9 cellular contexts compared by ENCODE assay signal in the genomic region with DNA sequence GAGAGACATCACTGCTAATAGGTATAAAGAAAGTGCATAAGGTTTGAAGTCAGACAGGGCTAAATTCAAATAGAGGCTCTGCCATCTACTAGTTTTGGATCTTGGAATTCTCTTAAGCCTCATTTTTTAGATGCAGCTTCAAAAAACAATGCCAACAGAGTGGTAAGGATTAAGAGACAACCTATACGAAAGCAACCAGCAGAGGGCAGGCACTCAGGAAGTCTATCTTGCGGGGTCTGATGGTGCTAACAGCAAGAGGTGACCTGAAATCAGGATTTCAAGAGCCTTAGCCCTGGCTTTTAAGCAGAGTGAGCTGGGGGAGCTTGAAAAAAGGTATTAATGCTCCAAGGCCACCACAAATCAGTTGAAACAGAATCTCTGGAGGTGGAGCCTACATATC. TPM values are rescaled to one million over a fixed set of nuclear protein-coding genes. Genes with fewer than 3 reads are reported as not detected.
DNase-seq lines count a peak whose midpoint lies in the region; ATAC-seq and TF ChIP-seq lines count a peak whose summit lies in the region.
"Had no signal": no experiment of that assay in that cellular context is flagged by ENCODE, and none has a peak within 500 bp of the region (broad histone marks: within the 10 kb centered on the region; RNA-seq: fewer than 3 reads in every experiment).

No MANE protein-coding gene starts in this region.

- in situ Hi-C loops in Panc1 (cut with HindIII; ENCODE audit: low pct_unique_long_range_greater_than_20kb, low sequenced_read_pairs): no loop called here

- no peak overlapping the region for H2AFZ ChIP-seq in parathyroid adenoma

- H3K9me3 Mint-ChIP-seq in CD14-positive monocyte: no peaks in the 10 kb centered on the region
- H3K9me3 Mint-ChIP-seq in activated T-helper 1 cell treated with anti-CD3 and anti-CD28 coated beads, Interleukin-12 subunit alpha, Interleukin-12 subunit beta, Interleukin-2, Interleukin-4 antibody, amounts not matched to agents 30 ng/mL and 10 ng/mL and 1 ng/mL, durations not matched to agents 14 hours and 24 hours and 36 hours: no peaks in the 10 kb centered on the region

- no peaks in the 10 kb centered on the region for H3K36me3 ChIP-seq in Panc1 (ENCODE audit: control insufficient read depth, insufficient read depth, low read length)
- peaks cover 0 to 13% of the 10 kb centered on the region in 2 donors for H3K36me3 ChIP-seq in gastroesophageal sphincter
- H3K36me3 ChIP-seq in parathyroid adenoma (ENCODE audit: control insufficient read depth, insufficient read depth, low read length): no peaks in the 10 kb centered on the region

- POLR2A ChIA-PET in HEK293T (lab: Yijun Ruan, JAX): no interaction called here
- POLR2A ChIA-PET in Panc1 (lab: Charles Lee): no interaction called here

- no peak for TF ChIP-seq EP300 in gastroesophageal sphincter (IDR thresholded peaks at IDR 0.05)

- no peaks in the 10 kb centered on the region for H3K9me3 ChIP-seq in Panc1 (ENCODE audit: control insufficient read depth, insufficient read depth, low read depth, low read length)
- no peaks in the 10 kb centered on the region for H3K9me3 ChIP-seq in gastroesophageal sphincter
- no peaks in the 10 kb centered on the region for H3K9me3 ChIP-seq in parathyroid adenoma (ENCODE audit: control insufficient read depth, low read length)

- intact Hi-C loops in CD14-positive monocyte (cut with micrococcal nuclease): loop anchor here in 1 of 2 donors (2.0 kb wide), 1 partner anchor 245 kb away; no protein-coding TSS in a partner anchor
- intact Hi-C loops in Panc1 (cut with micrococcal nuclease; ENCODE audit: unreplicated experiment): loop anchor here (2.0 kb wide), 1 partner anchor 245 kb away; no protein-coding TSS in a partner anchor
- intact Hi-C loops in activated T-helper 1 cell treated with anti-CD3 and anti-CD28 coated beads, Interleukin-12 subunit alpha, Interleukin-12 subunit beta, Interleukin-2, Interleukin-4 antibody, amounts not matched to agents 30 ng/mL and 10 ng/mL and 1 ng/mL, durations not matched to agents 14 hours and 24 hours and 36 hours (cut with micrococcal nuclease): loop anchor here (1.0 to 5.0 kb wide), 5 partner anchors 105 to 282 kb away; no protein-coding TSS in a partner anchor

- no peak overlapping the region for H3K27ac Mint-ChIP-seq in CD14-positive monocyte
- H3K27ac Mint-ChIP-seq in activated T-helper 1 cell treated with anti-CD3 and anti-CD28 coated beads, Interleukin-12 subunit alpha, Interleukin-12 subunit beta, Interleukin-2, Interleukin-4 antibody, amounts not matched to agents 30 ng/mL and 10 ng/mL and 1 ng/mL, durations not matched to agents 14 hours and 24 hours and 36 hours: no peak overlapping the region

- H3K27me3 ChIP-seq in Panc1 (ENCODE audit: control insufficient read depth, insufficient read depth, low read length): no peaks in the 10 kb centered on the region
- no peaks in the 10 kb centered on the region for H3K27me3 ChIP-seq in gastroesophageal sphincter
- H3K27me3 ChIP-seq in parathyroid adenoma (ENCODE audit: control insufficient read depth, insufficient read depth, low read length): no peaks in the 10 kb centered on the region

- no peaks in the 10 kb centered on the region for H3K79me2 ChIP-seq in parathyroid adenoma

- peak; percentile 70 for TF ChIP-seq CTCF in CD14-positive monocyte (IDR thresholded peaks at IDR 0.05)
- TF ChIP-seq CTCF in Panc1 (IDR thresholded peaks at IDR 0.05): peak; percentile 78
- TF ChIP-seq CTCF in gastroesophageal sphincter (IDR thresholded peaks at IDR 0.05): peak; percentile 21 to 60 (median 44)
- TF ChIP-seq CTCF in parathyroid adenoma (IDR thresholded peaks at IDR 0.05): peak; percentile 45

- TF ChIP-seq POLR2A in gastroesophageal sphincter (IDR thresholded peaks at IDR 0.05): no peak

- H3K27me3 Mint-ChIP-seq in CD14-positive monocyte (ENCODE audit: low read depth in 3 of 3): no peaks in the 10 kb centered on the region
- H3K27me3 Mint-ChIP-seq in activated T-helper 1 cell treated with anti-CD3 and anti-CD28 coated beads, Interleukin-12 subunit alpha, Interleukin-12 subunit beta, Interleukin-2, Interleukin-4 antibody, amounts not matched to agents 30 ng/mL and 10 ng/mL and 1 ng/mL, durations not matched to agents 14 hours and 24 hours and 36 hours (ENCODE audit: insufficient read depth): no peaks in the 10 kb centered on the region

- H3K4me3 Mint-ChIP-seq in CD14-positive monocyte: no peak overlapping the region
- H3K4me3 Mint-ChIP-seq in activated T-helper 1 cell treated with anti-CD3 and anti-CD28 coated beads, Interleukin-12 subunit alpha, Interleukin-12 subunit beta, Interleukin-2, Interleukin-4 antibody, amounts not matched to agents 30 ng/mL and 10 ng/mL and 1 ng/mL, durations not matched to agents 14 hours and 24 hours and 36 hours: no peak overlapping the region

- ATAC-seq in Panc1 (peak; percentile 85), gastroesophageal sphincter (no peak), HG02840 (IDR thresholded peaks at IDR 0.05; ENCODE audit: low FRiP score, unreplicated experiment) (no peak)

- H3K4me3 ChIP-seq in Panc1 (ENCODE audit: low read depth in 2 of 2, low read length in 2 of 2) (no peak overlapping the region), gastroesophageal sphincter (no peak overlapping the region), parathyroid adenoma (ENCODE audit: low read depth, low read length) (no peak overlapping the region)

- 10 to 32% methylated on average over 2 of the region's 2 CpGs for WGBS in gastroesophageal sphincter (ENCODE audit: low coverage in 1 of 2), 2 donors

- peak overlapping the region; percentile 53 for H3K27ac ChIP-seq in Panc1 (ENCODE audit: low read length)
- no peak overlapping the region for H3K27ac ChIP-seq in gastroesophageal sphincter
- no peak overlapping the region for H3K27ac ChIP-seq in parathyroid adenoma

- H3K4me1 Mint-ChIP-seq in CD14-positive monocyte: peaks cover 11% of the 10 kb centered on the region
- peaks cover 27% of the 10 kb centered on the region for H3K4me1 Mint-ChIP-seq in activated T-helper 1 cell treated with anti-CD3 and anti-CD28 coated beads, Interleukin-12 subunit alpha, Interleukin-12 subunit beta, Interleukin-2, Interleukin-4 antibody, amounts not matched to agents 30 ng/mL and 10 ng/mL and 1 ng/mL, durations not matched to agents 14 hours and 24 hours and 36 hours (ENCODE audit: low read depth)

- H3K9ac ChIP-seq in parathyroid adenoma: no peak overlapping the region

- H3K4me2 ChIP-seq in parathyroid adenoma (ENCODE audit: low read length): no peak overlapping the region

- DNase-seq in CD14-positive monocyte (ENCODE audit: low spot score) (no peak), HEK293T (ENCODE audit: extremely low spot score) (peak; percentile 36), Panc1 (ENCODE audit: low read depth, low spot score) (peak; percentile 56), NCI-H446 treated with DMSO at 0.1 percent for 48 hours (lab: John Stamatoyannopoulos, UW) (no peak)
- DNase-seq in activated T-helper 1 cell treated with anti-CD3 and anti-CD28 coated beads, Interleukin-12 subunit alpha, Interleukin-12 subunit beta, Interleukin-2, Interleukin-4 antibody, amounts not matched to agents 30 ng/mL and 10 ng/mL and 1 ng/mL, durations not matched to agents 14 hours and 24 hours and 36 hours (ENCODE audit: low spot score): peak; percentile 38

- peaks cover 5 to 15% of the 10 kb centered on the region in 2 donors for H3K36me3 Mint-ChIP-seq in CD14-positive monocyte
- H3K36me3 Mint-ChIP-seq in activated T-helper 1 cell treated with anti-CD3 and anti-CD28 coated beads, Interleukin-12 subunit alpha, Interleukin-12 subunit beta, Interleukin-2, Interleukin-4 antibody, amounts not matched to agents 30 ng/mL and 10 ng/mL and 1 ng/mL, durations not matched to agents 14 hours and 24 hours and 36 hours (ENCODE audit: low read depth): no peaks in the 10 kb centered on the region

- BruUV-seq in Panc1 (replicated peaks; lab: Mats Ljungman, UMichigan): no TSS peak

- H3K4me1 ChIP-seq in Panc1 (ENCODE audit: control insufficient read depth, insufficient read depth, low read length) (peaks cover 9% of the 10 kb centered on the region), gastroesophageal sphincter (peaks cover 0 to 6% (median 0%) of the 10 kb centered on the region in 3 donors), parathyroid adenoma (no peaks in the 10 kb centered on the region)

- CTCF ChIA-PET in HEK293T (lab: Yijun Ruan, JAX): interaction anchor here (0.6 to 0.8 kb wide), 2 partner anchors 10 to 37 kb away, joined by 3 to 4 read pairs; no protein-coding TSS in a partner anchor
- CTCF ChIA-PET in Panc1 (lab: Charles Lee): interaction anchor here (0.5 to 1.8 kb wide), 10 partner anchors 10 to 281 kb away, joined by 3 to 15 read pairs (median 4); no protein-coding TSS in a partner anchor

TF ChIP-seq in HEK293T, 16 proteins besides CTCF, POLR2A, EP300 and RAD21:
- TF ChIP-seq FOXK2 (IDR thresholded peaks at IDR 0.05) (no peak), TARDBP (IDR thresholded peaks at IDR 0.05) (no peak), FOXA1 (IDR thresholded peaks at IDR 0.05) (no peak), BHLHE40 (IDR thresholded peaks at IDR 0.05; ENCODE audit: borderline replicate concordance) (no peak), SUZ12 (IDR thresholded peaks at IDR 0.05) (no peak), HDGF (IDR thresholded peaks at IDR 0.05; ENCODE audit: borderline replicate concordance) (no peak), CTBP1 (IDR thresholded peaks at IDR 0.05; ENCODE audit: borderline replicate concordance) (no peak)
TF ChIP-seq in HEK293T: peak in this region for 0.

RNA-seq across cellular contexts. Expression of a gene that starts 40.7 kb away (rescaled TPM):
- not detected for polyA plus RNA-seq in CD14-positive monocyte
- total RNA-seq in Panc1 (2021; ENCODE audit: unreplicated experiment) (not detected), gastroesophageal sphincter (under 1 TPM in 1 of 4 donors, not detected in 3; 0.54 TPM)
- polyA plus RNA-seq in Panc1 (2012; ENCODE audit: insufficient read length): not detected
- not detected in 2 replicates for total RNA-seq in activated T-helper 1 cell treated with anti-CD3 and anti-CD28 coated beads, Interleukin-12 subunit alpha, Interleukin-12 subunit beta, Interleukin-2, Interleukin-4 antibody, amounts not matched to agents 30 ng/mL and 10 ng/mL and 1 ng/mL, durations not matched to agents 14 hours and 24 hours and 36 hours
- polyA plus RNA-seq: thymus had no signal

Comparison
In these comparisons a context has a peak if more than half of its experiments do, and no peak if none do; other contexts are left out.
1. DNase-seq: peak in HEK293T (single experiment), Panc1 (single experiment) and activated T-helper 1 cell treated with anti-CD3 and anti-CD28 coated beads, Interleukin-12 subunit alpha, Interleukin-12 subunit beta, Interleukin-2, Interleukin-4 antibody, amounts not matched to agents 30 ng/mL and 10 ng/mL and 1 ng/mL, durations not matched to agents 14 hours and 24 hours and 36 hours (single experiment); none in CD14-positive monocyte (single experiment) and NCI-H446 treated with DMSO at 0.1 percent for 48 hours (single experiment).
2. Peak in every context shown above with its lines, with median percentiles within 50 percentile points of each other: CTCF ChIP-seq.